In the genomic region with DNA sequence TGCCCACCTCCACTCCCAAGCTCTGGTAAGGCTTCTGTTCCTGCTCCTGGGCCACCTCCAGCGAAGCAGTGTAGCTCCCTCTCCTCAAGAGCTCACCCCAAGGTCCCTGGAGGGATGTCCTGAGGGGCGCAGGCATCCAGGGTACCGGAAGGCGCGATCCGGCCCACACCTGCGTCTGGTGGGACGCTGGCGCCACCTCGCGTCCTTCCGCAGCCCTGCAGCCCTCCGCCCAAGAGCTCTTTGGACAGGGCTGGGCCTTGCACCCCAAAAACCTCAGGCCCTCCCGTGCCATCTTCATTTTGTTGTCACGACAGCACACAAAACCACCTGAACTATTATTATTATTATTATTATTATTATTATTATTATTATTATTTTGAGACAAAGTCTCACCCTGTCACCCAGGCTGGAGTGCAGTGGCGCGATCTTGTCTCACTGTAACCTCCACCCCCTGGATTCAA, we compare ENCODE assay signal across 1 cellular context.
TF ChIP-seq lines count a peak whose summit lies in the region.

No MANE protein-coding gene starts in this region.

TF ChIP-seq in H1, 55 proteins besides CTCF, POLR2A, EP300 and RAD21 (continued from another document):
- TF ChIP-seq, protein P1, sequence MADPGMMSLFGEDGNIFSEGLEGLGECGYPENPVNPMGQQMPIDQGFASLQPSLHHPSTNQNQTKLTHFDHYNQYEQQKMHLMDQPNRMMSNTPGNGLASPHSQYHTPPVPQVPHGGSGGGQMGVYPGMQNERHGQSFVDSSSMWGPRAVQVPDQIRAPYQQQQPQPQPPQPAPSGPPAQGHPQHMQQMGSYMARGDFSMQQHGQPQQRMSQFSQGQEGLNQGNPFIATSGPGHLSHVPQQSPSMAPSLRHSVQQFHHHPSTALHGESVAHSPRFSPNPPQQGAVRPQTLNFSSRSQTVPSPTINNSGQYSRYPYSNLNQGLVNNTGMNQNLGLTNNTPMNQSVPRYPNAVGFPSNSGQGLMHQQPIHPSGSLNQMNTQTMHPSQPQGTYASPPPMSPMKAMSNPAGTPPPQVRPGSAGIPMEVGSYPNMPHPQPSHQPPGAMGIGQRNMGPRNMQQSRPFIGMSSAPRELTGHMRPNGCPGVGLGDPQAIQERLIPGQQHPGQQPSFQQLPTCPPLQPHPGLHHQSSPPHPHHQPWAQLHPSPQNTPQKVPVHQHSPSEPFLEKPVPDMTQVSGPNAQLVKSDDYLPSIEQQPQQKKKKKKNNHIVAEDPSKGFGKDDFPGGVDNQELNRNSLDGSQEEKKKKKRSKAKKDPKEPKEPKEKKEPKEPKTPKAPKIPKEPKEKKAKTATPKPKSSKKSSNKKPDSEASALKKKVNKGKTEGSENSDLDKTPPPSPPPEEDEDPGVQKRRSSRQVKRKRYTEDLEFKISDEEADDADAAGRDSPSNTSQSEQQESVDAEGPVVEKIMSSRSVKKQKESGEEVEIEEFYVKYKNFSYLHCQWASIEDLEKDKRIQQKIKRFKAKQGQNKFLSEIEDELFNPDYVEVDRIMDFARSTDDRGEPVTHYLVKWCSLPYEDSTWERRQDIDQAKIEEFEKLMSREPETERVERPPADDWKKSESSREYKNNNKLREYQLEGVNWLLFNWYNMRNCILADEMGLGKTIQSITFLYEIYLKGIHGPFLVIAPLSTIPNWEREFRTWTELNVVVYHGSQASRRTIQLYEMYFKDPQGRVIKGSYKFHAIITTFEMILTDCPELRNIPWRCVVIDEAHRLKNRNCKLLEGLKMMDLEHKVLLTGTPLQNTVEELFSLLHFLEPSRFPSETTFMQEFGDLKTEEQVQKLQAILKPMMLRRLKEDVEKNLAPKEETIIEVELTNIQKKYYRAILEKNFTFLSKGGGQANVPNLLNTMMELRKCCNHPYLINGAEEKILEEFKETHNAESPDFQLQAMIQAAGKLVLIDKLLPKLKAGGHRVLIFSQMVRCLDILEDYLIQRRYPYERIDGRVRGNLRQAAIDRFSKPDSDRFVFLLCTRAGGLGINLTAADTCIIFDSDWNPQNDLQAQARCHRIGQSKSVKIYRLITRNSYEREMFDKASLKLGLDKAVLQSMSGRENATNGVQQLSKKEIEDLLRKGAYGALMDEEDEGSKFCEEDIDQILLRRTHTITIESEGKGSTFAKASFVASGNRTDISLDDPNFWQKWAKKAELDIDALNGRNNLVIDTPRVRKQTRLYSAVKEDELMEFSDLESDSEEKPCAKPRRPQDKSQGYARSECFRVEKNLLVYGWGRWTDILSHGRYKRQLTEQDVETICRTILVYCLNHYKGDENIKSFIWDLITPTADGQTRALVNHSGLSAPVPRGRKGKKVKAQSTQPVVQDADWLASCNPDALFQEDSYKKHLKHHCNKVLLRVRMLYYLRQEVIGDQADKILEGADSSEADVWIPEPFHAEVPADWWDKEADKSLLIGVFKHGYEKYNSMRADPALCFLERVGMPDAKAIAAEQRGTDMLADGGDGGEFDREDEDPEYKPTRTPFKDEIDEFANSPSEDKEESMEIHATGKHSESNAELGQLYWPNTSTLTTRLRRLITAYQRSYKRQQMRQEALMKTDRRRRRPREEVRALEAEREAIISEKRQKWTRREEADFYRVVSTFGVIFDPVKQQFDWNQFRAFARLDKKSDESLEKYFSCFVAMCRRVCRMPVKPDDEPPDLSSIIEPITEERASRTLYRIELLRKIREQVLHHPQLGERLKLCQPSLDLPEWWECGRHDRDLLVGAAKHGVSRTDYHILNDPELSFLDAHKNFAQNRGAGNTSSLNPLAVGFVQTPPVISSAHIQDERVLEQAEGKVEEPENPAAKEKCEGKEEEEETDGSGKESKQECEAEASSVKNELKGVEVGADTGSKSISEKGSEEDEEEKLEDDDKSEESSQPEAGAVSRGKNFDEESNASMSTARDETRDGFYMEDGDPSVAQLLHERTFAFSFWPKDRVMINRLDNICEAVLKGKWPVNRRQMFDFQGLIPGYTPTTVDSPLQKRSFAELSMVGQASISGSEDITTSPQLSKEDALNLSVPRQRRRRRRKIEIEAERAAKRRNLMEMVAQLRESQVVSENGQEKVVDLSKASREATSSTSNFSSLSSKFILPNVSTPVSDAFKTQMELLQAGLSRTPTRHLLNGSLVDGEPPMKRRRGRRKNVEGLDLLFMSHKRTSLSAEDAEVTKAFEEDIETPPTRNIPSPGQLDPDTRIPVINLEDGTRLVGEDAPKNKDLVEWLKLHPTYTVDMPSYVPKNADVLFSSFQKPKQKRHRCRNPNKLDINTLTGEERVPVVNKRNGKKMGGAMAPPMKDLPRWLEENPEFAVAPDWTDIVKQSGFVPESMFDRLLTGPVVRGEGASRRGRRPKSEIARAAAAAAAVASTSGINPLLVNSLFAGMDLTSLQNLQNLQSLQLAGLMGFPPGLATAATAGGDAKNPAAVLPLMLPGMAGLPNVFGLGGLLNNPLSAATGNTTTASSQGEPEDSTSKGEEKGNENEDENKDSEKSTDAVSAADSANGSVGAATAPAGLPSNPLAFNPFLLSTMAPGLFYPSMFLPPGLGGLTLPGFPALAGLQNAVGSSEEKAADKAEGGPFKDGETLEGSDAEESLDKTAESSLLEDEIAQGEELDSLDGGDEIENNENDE (IDR thresholded peaks at IDR 0.05; ENCODE audit: insufficient replicate concordance, low read length), result no peak
- TF ChIP-seq FOSL1 (IDR thresholded peaks at IDR 0.05; ENCODE audit: insufficient read depth, low read depth, low read length) (no peak), CREB1 (IDR thresholded peaks at IDR 0.05) (peak; percentile 17; the same call in 1 of the 2 replicates), JUND (IDR thresholded peaks at IDR 0.05; ENCODE audit: low read length) (no peak), POU5F1 (IDR thresholded peaks at IDR 0.05; ENCODE audit: low read depth, low read length) (no peak), POLR2AphosphoS5 (IDR thresholded peaks at IDR 0.05; ENCODE audit: low read depth, low read length) (no peak)
